Comparison of ENCODE assay signal across 1 cellular context in genomic region chrX:52874661-52875060, GRCh38.
TF ChIP-seq lines count a peak whose summit lies in the region.

No MANE protein-coding gene starts in this region.

TF ChIP-seq in IMR-90, 13 proteins besides CTCF, POLR2A, EP300 and RAD21:
- no peak for TF ChIP-seq RCOR1 (IDR thresholded peaks at IDR 0.05; ENCODE audit: insufficient replicate concordance, low read length)
- no peak for TF ChIP-seq ELK1 (IDR thresholded peaks at IDR 0.05; ENCODE audit: borderline replicate concordance, low read depth, low read length)
- no peak for TF ChIP-seq MAZ (IDR thresholded peaks at IDR 0.05; ENCODE audit: borderline replicate concordance, low read depth, low read length)
- TF ChIP-seq SMC3 (IDR thresholded peaks at IDR 0.05; ENCODE audit: low read depth, low read length): no peak
- TF ChIP-seq BHLHE40 (IDR thresholded peaks at IDR 0.05; ENCODE audit: low read depth, low read length): no peak
- TF ChIP-seq CHD1 (IDR thresholded peaks at IDR 0.05; ENCODE audit: low read depth, low read length): no peak
- no peak for TF ChIP-seq FOS (IDR thresholded peaks at IDR 0.05; ENCODE audit: low read depth, low read length)
- TF ChIP-seq CEBPB (IDR thresholded peaks at IDR 0.05; ENCODE audit: low read depth, low read length): no peak
- TF ChIP-seq USF2 (IDR thresholded peaks at IDR 0.05; ENCODE audit: low read depth, low read length): no peak
- no peak for TF ChIP-seq MXI1 (IDR thresholded peaks at IDR 0.05; ENCODE audit: borderline replicate concordance, low read depth, low read length)
- TF ChIP-seq NFE2L2 (IDR thresholded peaks at IDR 0.05; ENCODE audit: low read depth, low read length): no peak
- no peak for TF ChIP-seq RFX5 (IDR thresholded peaks at IDR 0.05; ENCODE audit: low read depth, low read length)
- TF ChIP-seq MAFK (IDR thresholded peaks at IDR 0.05; ENCODE audit: low read depth, low read length): no peak
